Comparison of ENCODE assay signal across 13 cellular contexts in genomic region chr17:59160203-59161025, GRCh38. TPM values are rescaled to one million over a fixed set of nuclear protein-coding genes. Genes with fewer than 3 reads are reported as not detected.
DNase-seq lines count a peak whose midpoint lies in the region; ATAC-seq and TF ChIP-seq lines count a peak whose summit lies in the region.
"Had no signal": no experiment of that assay in that cellular context is flagged by ENCODE, and none has a peak within 500 bp of the region (broad histone marks: within the 10 kb centered on the region; RNA-seq: fewer than 3 reads in every experiment).

No MANE protein-coding gene starts in this region.

- no peaks in the 10 kb centered on the region for H3K9me3 ChIP-seq in T-helper 17 cell (ENCODE audit: control insufficient read depth, low read length, poor library complexity, severe bottlenecking)
- no peaks in the 10 kb centered on the region for H3K9me3 ChIP-seq in BE2C
- no peaks in the 10 kb centered on the region for H3K9me3 ChIP-seq in smooth muscle cell (replicated peaks; ENCODE audit: low read depth)

- 96% methylated on average over 9 of the region's 9 CpGs for WGBS in smooth muscle cell (ENCODE audit: low lambda C conversion rate)

- peaks cover 8% of the 10 kb centered on the region for H3F3A ChIP-seq in smooth muscle cell (ENCODE audit: low read depth)

- H3K4me1 ChIP-seq in BE2C: no peaks in the 10 kb centered on the region
- peaks cover 11% of the 10 kb centered on the region for H3K4me1 ChIP-seq in smooth muscle cell (ENCODE audit: low read depth)

- H2AFZ ChIP-seq in smooth muscle cell (ENCODE audit: low read depth): no peak overlapping the region

- H3K4me3 ChIP-seq in AG10803 (ENCODE audit: low read length): peak overlapping the region; percentile 33
- H3K4me3 ChIP-seq in GM12865 (ENCODE audit: low read depth, low read length): peak overlapping the region; percentile 46
- no peak overlapping the region for H3K4me3 ChIP-seq in BE2C (ENCODE audit: low read depth, low read length)
- no peak overlapping the region for H3K4me3 ChIP-seq in smooth muscle cell

- no peak overlapping the region for H3K4me2 ChIP-seq in smooth muscle cell

- no peak for ATAC-seq in T-helper 17 cell

- H3K27me3 Mint-ChIP-seq in T-helper 17 cell: no peaks in the 10 kb centered on the region

- H3K27ac ChIP-seq in smooth muscle cell (ENCODE audit: low read depth): no peak overlapping the region

- H3K79me2 ChIP-seq in smooth muscle cell (ENCODE audit: low read depth): peaks cover 66% of the 10 kb centered on the region

- peaks cover 10% of the 10 kb centered on the region for H3K4me1 Mint-ChIP-seq in T-helper 17 cell

- no peaks in the 10 kb centered on the region for H4K20me1 ChIP-seq in smooth muscle cell (ENCODE audit: low read depth)

- H3K27ac Mint-ChIP-seq in T-helper 17 cell: peak overlapping the region; percentile 85
- H3K27ac Mint-ChIP-seq: activated naive CD4-positive, alpha-beta T cell treated with anti-CD3 and anti-CD28 coated beads for 36 hours; nephron had no signal

- DNase-seq in AG10803 (ENCODE audit: low read depth) (no peak), GM12865 (ENCODE audit: low read depth) (peak; percentile 53), T-helper 17 cell (no peak), germinal center (ENCODE audit: low spot score) (peak; percentile 15), BE2C (no peak), smooth muscle cell (lab: John Stamatoyannopoulos, UW; ENCODE audit: unreplicated experiment) (no peak), NCI-H526 treated with DMSO at 0.1 percent for 48 hours (lab: John Stamatoyannopoulos, UW) (no peak)
- no peak for DNase-seq in activated effector memory CD4-positive, alpha-beta T cell treated with anti-CD3 and anti-CD28 coated beads, Interleukin-2, amount 50 U/mL, for 16 hours
- DNase-seq: activated naive CD4-positive, alpha-beta T cell treated with anti-CD3 and anti-CD28 coated beads for 36 hours; NCI-H187 treated with DMSO at 0.1 percent for 48 hours; stimulated activated naive CD4-positive, alpha-beta T cell treated with Interleukin-2 at 50 U/mL for 16 hours; T1000 had no signal

- no peak overlapping the region for H3K9ac ChIP-seq in smooth muscle cell (ENCODE audit: low read depth)

- TF ChIP-seq CTCF in AG10803 (conservative IDR thresholded peaks at IDR 0.05; ENCODE audit: low read length): no peak
- no peak for TF ChIP-seq CTCF in GM12865 (IDR thresholded peaks at IDR 0.05; ENCODE audit: insufficient read depth, low read depth, low read length, missing control alignments)
- no peak for TF ChIP-seq CTCF in BE2C (IDR thresholded peaks at IDR 0.05; ENCODE audit: low read depth, low read length)
- TF ChIP-seq CTCF in smooth muscle cell (IDR thresholded peaks at IDR 0.05; ENCODE audit: borderline replicate concordance, insufficient read depth, poor library complexity, severe bottlenecking): no peak

- H3K36me3 ChIP-seq in BE2C (no peaks in the 10 kb centered on the region; the same call in none of the 2 replicates), smooth muscle cell (ENCODE audit: low read depth) (no peaks in the 10 kb centered on the region)

- H3K27me3 ChIP-seq in BE2C (no peaks in the 10 kb centered on the region), smooth muscle cell (ENCODE audit: low read depth) (no peaks in the 10 kb centered on the region)

- peak overlapping the region; percentile 39 for H3K4me3 Mint-ChIP-seq in T-helper 17 cell
- H3K4me3 Mint-ChIP-seq: activated naive CD4-positive, alpha-beta T cell treated with anti-CD3 and anti-CD28 coated beads for 36 hours had no signal

- H3K36me3 Mint-ChIP-seq in T-helper 17 cell (ENCODE audit: low read depth): no peaks in the 10 kb centered on the region

RNA-seq across cellular contexts. Expression of gene PRR11, which starts 4.9 kb away (rescaled TPM):
- total RNA-seq in T-helper 17 cell: under 1 TPM; 0.57 to 0.60 TPM
- 6.7 TPM for polyA plus RNA-seq in BE2C (2012; ENCODE audit: insufficient read depth, insufficient read length, low read depth)
- total RNA-seq in smooth muscle cell: 3.0 and 4.2 TPM in 2 replicates
- 7.0 and 7.9 TPM in 2 replicates for polyA plus RNA-seq in smooth muscle cell

RNA-seq across cellular contexts. Expression of gene SKA2, which starts 5.4 kb away (rescaled TPM):
- 10 to 100 TPM; 15.4 to 16.5 TPM for total RNA-seq in T-helper 17 cell
- polyA plus RNA-seq in BE2C (2012; ENCODE audit: insufficient read depth, insufficient read length, low read depth): 45.3 TPM
- total RNA-seq in smooth muscle cell: 64.9 and 77.8 TPM in 2 replicates
- polyA plus RNA-seq in smooth muscle cell: 41.2 and 47.5 TPM in 2 replicates

RNA-seq across cellular contexts. Expression of gene SMG8, which starts 49.4 kb away (rescaled TPM):
- total RNA-seq in T-helper 17 cell (10 to 100 TPM; 10.0 to 13.8 TPM), smooth muscle cell (18.1 and 18.5 TPM in 2 replicates)
- 38.4 TPM for polyA plus RNA-seq in BE2C (2012; ENCODE audit: insufficient read depth, insufficient read length, low read depth)
- 11.8 and 12.1 TPM in 2 replicates for polyA plus RNA-seq in smooth muscle cell

RNA-seq across cellular contexts. Expression of gene TRIM37, which starts 53.7 kb away (rescaled TPM):
- total RNA-seq in T-helper 17 cell (10 to 100 TPM; 24.1 to 26.1 TPM), smooth muscle cell (16.5 and 20.7 TPM in 2 replicates)
- polyA plus RNA-seq in BE2C (2012; ENCODE audit: insufficient read depth, insufficient read length, low read depth): 14.4 TPM
- 8.0 and 11.4 TPM in 2 replicates for polyA plus RNA-seq in smooth muscle cell

RNA-seq across cellular contexts. Expression of gene GDPD1, which starts 59.9 kb away (rescaled TPM):
- total RNA-seq in T-helper 17 cell: 1 to 10 TPM; 2.7 to 3.2 TPM
- polyA plus RNA-seq in BE2C (2012; ENCODE audit: insufficient read depth, insufficient read length, low read depth): 8.0 TPM
- total RNA-seq in smooth muscle cell: 2.2 and 8.0 TPM in 2 replicates
- 2.3 and 2.7 TPM in 2 replicates for polyA plus RNA-seq in smooth muscle cell

Comparison
In these comparisons a context has a peak if more than half of its experiments do, and no peak if none do; other contexts are left out.
1. DNase-seq: peak in GM12865 (single experiment) and germinal center (single experiment); none in AG10803 (single experiment), T-helper 17 cell (0 of 3), BE2C (single experiment), activated effector memory CD4-positive, alpha-beta T cell treated with anti-CD3 and anti-CD28 coated beads, Interleukin-2, amount 50 U/mL, for 16 hours (single experiment), smooth muscle cell (single experiment) and NCI-H526 treated with DMSO at 0.1 percent for 48 hours (single experiment).
2. H3K4me3 ChIP-seq: peak in AG10803 (single experiment) and GM12865 (single experiment); none in BE2C (single experiment) and smooth muscle cell (single experiment).